In the genomic region with DNA sequence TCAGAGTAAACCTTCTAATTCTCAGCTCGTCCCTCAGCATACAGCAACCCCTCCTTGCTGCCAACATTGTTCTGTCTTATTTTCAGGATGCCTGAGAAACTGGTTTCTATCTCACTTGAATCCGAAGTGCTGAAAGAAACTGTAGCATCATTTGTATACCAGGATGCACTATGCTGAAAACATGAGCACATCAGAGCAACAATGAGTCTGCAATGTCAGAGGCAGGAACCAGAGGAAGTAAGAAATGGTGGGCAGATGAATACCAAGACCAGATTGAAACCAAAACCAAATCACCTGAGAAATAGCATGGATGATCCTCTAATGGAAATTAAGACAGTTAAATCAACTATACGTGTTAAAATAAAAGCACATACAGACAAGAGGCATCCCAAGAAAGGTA, we compare ENCODE assay signal across 21 cellular contexts.
"Had no signal": no experiment of that assay in that cellular context is flagged by ENCODE, and none has a peak within 500 bp of the region (broad histone marks: within the 10 kb centered on the region; RNA-seq: fewer than 3 reads in every experiment).

No MANE protein-coding gene starts in this region.

- H3K4me1 Mint-ChIP-seq: IgD-negative memory B cell had no signal

- H3K27ac Mint-ChIP-seq: IgD-negative memory B cell had no signal

- FAIRE-seq: HTR-8/SVneo, K562, RCC 7860 had no signal

- H3K36me3 Mint-ChIP-seq: IgD-negative memory B cell had no signal

- ATAC-seq: K562 had no signal

- H3K9me3 Mint-ChIP-seq: IgD-negative memory B cell had no signal

- H3K27me3 Mint-ChIP-seq: IgD-negative memory B cell had no signal

- H3K4me3 Mint-ChIP-seq: IgD-negative memory B cell had no signal

- DNase-seq: Kasumi-1, MM.1S, NCI-H1092 treated with DMSO at 0.1 percent for 48 hours, NCI-H1436, NCI-H187, NCI-H2029, NCI-H2081 treated with DMSO at 0.1 percent for 48 hours, NCI-H2171, NCI-H226, NCI-H446, NCI-H510A, NCI-H524 treated with DMSO at 0.1 percent for 48 hours, NCI-H69, NCI-H774, Right ventricle myocardium superior, RPMI8226, SIG-M5 had no signal
